In the genomic region with DNA sequence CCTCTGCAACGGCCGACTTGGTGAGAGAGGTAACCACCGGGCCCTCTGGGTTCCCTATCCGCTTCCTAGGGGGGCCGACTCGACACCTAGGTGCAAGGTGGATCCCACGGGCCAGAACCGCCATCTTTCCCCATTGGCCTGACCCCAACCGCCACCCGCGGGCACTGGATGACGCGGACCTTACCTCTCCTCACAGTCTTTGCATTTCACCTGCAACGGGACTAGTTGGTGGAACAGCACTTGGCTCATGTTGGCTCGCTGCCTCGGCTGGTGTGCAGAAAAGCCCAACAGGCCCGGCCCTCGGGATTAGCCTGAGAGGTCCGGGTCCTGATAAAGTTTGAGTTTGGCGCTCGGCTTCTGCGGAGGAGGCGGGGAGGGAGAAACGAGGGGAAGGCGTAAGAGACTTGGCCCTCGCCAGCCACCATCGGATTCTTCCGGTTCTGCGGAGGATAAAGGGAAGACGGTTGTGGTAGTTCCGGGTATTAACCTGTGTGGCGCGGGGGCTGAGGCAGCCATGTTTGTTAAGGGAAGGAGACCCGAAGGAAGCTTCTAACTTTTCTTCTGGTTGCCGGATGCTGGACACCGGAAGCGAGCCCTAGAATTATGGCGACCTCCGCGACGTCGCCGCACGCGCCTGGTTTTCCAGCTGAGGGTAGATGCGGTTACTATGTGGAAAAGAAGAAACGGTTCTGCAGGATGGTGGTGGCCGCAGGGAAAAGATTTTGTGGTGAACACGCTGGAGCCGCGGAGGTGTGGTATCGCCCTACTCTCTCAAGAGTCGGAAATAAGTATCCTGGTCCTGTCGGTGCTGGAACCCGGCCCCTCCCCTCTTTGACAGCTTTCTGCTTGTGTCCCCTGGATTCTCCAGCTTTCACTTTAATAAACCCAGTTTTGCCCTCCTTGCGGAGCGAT, we compare ENCODE assay signal across 1 cellular context.
A peak's percentile ranks its signal among the peaks of the same experiment; 100 is the strongest.
TF ChIP-seq lines count a peak whose summit lies in the region.

A gene with protein sequence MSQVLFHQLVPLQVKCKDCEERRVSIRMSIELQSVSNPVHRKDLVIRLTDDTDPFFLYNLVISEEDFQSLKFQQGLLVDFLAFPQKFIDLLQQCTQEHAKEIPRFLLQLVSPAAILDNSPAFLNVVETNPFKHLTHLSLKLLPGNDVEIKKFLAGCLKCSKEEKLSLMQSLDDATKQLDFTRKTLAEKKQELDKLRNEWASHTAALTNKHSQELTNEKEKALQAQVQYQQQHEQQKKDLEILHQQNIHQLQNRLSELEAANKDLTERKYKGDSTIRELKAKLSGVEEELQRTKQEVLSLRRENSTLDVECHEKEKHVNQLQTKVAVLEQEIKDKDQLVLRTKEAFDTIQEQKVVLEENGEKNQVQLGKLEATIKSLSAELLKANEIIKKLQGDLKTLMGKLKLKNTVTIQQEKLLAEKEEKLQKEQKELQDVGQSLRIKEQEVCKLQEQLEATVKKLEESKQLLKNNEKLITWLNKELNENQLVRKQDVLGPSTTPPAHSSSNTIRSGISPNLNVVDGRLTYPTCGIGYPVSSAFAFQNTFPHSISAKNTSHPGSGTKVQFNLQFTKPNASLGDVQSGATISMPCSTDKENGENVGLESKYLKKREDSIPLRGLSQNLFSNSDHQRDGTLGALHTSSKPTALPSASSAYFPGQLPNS (minus strand): TSS at position 365 of the 912 bp plus-strand sequence. CDS start 116 bp downstream, at position 249.
A gene with protein sequence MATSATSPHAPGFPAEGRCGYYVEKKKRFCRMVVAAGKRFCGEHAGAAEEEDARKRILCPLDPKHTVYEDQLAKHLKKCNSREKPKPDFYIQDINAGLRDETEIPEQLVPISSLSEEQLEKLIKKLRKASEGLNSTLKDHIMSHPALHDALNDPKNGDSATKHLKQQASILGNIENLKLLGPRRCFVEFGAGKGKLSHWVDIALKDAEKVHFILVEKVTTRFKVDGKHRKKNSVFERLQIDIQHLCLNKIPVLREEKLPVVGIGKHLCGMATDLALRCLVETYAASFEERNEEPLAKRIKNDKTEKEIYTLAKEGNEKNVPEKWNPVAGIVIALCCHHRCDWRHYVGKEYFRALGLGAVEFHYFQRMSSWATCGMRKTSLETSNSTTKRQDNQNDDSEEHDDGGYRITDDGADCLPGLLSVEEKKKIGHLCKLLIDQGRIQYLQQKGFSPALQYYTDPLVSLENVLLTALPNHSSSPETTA (plus strand): TSS at position 598 of the 912 bp plus-strand sequence. CDS start 6 bp downstream, at position 604.

TF ChIP-seq in HEK293, 187 proteins besides CTCF, POLR2A, EP300 and RAD21 (continued from another document and continues in another):
- TF ChIP-seq, protein P1, sequence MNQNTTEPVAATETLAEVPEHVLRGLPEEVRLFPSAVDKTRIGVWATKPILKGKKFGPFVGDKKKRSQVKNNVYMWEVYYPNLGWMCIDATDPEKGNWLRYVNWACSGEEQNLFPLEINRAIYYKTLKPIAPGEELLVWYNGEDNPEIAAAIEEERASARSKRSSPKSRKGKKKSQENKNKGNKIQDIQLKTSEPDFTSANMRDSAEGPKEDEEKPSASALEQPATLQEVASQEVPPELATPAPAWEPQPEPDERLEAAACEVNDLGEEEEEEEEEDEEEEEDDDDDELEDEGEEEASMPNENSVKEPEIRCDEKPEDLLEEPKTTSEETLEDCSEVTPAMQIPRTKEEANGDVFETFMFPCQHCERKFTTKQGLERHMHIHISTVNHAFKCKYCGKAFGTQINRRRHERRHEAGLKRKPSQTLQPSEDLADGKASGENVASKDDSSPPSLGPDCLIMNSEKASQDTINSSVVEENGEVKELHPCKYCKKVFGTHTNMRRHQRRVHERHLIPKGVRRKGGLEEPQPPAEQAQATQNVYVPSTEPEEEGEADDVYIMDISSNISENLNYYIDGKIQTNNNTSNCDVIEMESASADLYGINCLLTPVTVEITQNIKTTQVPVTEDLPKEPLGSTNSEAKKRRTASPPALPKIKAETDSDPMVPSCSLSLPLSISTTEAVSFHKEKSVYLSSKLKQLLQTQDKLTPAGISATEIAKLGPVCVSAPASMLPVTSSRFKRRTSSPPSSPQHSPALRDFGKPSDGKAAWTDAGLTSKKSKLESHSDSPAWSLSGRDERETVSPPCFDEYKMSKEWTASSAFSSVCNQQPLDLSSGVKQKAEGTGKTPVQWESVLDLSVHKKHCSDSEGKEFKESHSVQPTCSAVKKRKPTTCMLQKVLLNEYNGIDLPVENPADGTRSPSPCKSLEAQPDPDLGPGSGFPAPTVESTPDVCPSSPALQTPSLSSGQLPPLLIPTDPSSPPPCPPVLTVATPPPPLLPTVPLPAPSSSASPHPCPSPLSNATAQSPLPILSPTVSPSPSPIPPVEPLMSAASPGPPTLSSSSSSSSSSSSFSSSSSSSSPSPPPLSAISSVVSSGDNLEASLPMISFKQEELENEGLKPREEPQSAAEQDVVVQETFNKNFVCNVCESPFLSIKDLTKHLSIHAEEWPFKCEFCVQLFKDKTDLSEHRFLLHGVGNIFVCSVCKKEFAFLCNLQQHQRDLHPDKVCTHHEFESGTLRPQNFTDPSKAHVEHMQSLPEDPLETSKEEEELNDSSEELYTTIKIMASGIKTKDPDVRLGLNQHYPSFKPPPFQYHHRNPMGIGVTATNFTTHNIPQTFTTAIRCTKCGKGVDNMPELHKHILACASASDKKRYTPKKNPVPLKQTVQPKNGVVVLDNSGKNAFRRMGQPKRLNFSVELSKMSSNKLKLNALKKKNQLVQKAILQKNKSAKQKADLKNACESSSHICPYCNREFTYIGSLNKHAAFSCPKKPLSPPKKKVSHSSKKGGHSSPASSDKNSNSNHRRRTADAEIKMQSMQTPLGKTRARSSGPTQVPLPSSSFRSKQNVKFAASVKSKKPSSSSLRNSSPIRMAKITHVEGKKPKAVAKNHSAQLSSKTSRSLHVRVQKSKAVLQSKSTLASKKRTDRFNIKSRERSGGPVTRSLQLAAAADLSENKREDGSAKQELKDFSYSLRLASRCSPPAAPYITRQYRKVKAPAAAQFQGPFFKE (tag by site-specific recombination; IDR thresholded peaks at IDR 0.05; ENCODE audit: borderline replicate concordance), result no peak
- TF ChIP-seq ZFP69B (tag by site-specific recombination; IDR thresholded peaks at IDR 0.05) (peak; percentile 16; the same call in 1 of the 2 replicates), GLIS2 (tag by site-specific recombination; IDR thresholded peaks at IDR 0.05) (peak; percentile 82), ZBTB10 (tag by site-specific recombination; IDR thresholded peaks at IDR 0.05) (0 out of 2 replicates have a peak, but pooled peaks have one; percentile 21), YY2 (tag by site-specific recombination; IDR thresholded peaks at IDR 0.05) (peak; percentile 82), PATZ1 (tag by site-specific recombination; IDR thresholded peaks at IDR 0.05) (peak; percentile 76), PRDM10 (tag by site-specific recombination; IDR thresholded peaks at IDR 0.05) (peak; percentile 80), INSM2 (tag by site-specific recombination; IDR thresholded peaks at IDR 0.05) (peak; percentile 36; the same call in 1 of the 2 replicates), ZNF626 (tag by site-specific recombination; IDR thresholded peaks at IDR 0.05) (no peak), ZNF221 (tag by site-specific recombination; IDR thresholded peaks at IDR 0.05; ENCODE audit: borderline replicate concordance) (no peak), ZNF341 (tag by site-specific recombination; IDR thresholded peaks at IDR 0.05; ENCODE audit: low read depth) (peak; percentile 95), GLIS1 (tag by site-specific recombination; IDR thresholded peaks at IDR 0.05) (peak; percentile 53), ZNF202 (tag by site-specific recombination; IDR thresholded peaks at IDR 0.05; ENCODE audit: borderline replicate concordance) (no peak), ZNF776 (tag by site-specific recombination; IDR thresholded peaks at IDR 0.05; ENCODE audit: borderline replicate concordance) (no peak), ZNF274 (IDR thresholded peaks at IDR 0.05; ENCODE audit: low read length) (no peak), ZNF274 (tag by site-specific recombination; IDR thresholded peaks at IDR 0.05; ENCODE audit: borderline replicate concordance) (no peak), ZNF791 (tag by site-specific recombination; IDR thresholded peaks at IDR 0.05) (no peak), ZNF558 (tag by site-specific recombination; IDR thresholded peaks at IDR 0.05) (peak; percentile 40; the same call in 1 of the 2 replicates), PBX3 (CRISPR knock-in tag; IDR thresholded peaks at IDR 0.05) (0 out of 2 replicates have a peak, but pooled peaks have one; percentile 76), ZXDB (tag by site-specific recombination; IDR thresholded peaks at IDR 0.05) (peak; percentile 95), ZNF521 (tag by site-specific recombination; IDR thresholded peaks at IDR 0.05) (no peak), ZBTB7A (tag by site-specific recombination; IDR thresholded peaks at IDR 0.05; ENCODE audit: low read depth) (peak; percentile 30; the same call in 1 of the 2 replicates), ZNF555 (tag by site-specific recombination; conservative IDR thresholded peaks at IDR 0.05) (no peak)
- TF ChIP-seq, protein P2, sequence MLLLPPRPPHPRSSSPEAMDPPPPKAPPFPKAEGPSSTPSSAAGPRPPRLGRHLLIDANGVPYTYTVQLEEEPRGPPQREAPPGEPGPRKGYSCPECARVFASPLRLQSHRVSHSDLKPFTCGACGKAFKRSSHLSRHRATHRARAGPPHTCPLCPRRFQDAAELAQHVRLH (tag by site-specific recombination; IDR thresholded peaks at IDR 0.05), result peak; percentile 100
